ENCODE assay signal across 23 cellular contexts in genomic region chr2:145789636-145790035, GRCh38.
"Had no signal": no experiment of that assay in that cellular context is flagged by ENCODE, and none has a peak within 500 bp of the region (broad histone marks: within the 10 kb centered on the region; RNA-seq: fewer than 3 reads in every experiment).

No MANE protein-coding gene starts in this region.

- H3K9me3 Mint-ChIP-seq: activated T-helper 1 cell treated with anti-CD3 and anti-CD28 coated beads, Interleukin-12 subunit alpha, Interleukin-12 subunit beta, Interleukin-2, Interleukin-4 antibody, amounts not matched to agents 30 ng/mL and 10 ng/mL and 1 ng/mL, durations not matched to agents 14 hours and 24 hours and 36 hours had no signal

- H3K4me3 Mint-ChIP-seq: activated B cell treated with CpG ODN at 0.5 μM for 24 hours; activated CD4-positive, alpha-beta T cell treated with anti-CD3 and anti-CD28 coated beads, Interleukin-2, amount 10 ng/mL, durations not matched to agents 24 days and 14 days; activated CD8-positive, alpha-beta memory T cell treated with anti-CD3 and anti-CD28 coated beads, Interleukin-2, amount 10 ng/mL, durations not matched to agents 7 days and 5 days; activated naive CD4-positive, alpha-beta T cell treated with anti-CD3 and anti-CD28 coated beads, Interleukin-2, amount 50 U/mL, for 24 hours; activated T-cell treated with anti-CD3 and anti-CD28 coated beads, Interleukin-2, amount 50 U/mL, for 24 hours; activated T-helper 1 cell treated with anti-CD3 and anti-CD28 coated beads, Interleukin-12 subunit alpha, Interleukin-12 subunit beta, Interleukin-2, Interleukin-4 antibody, amounts not matched to agents 30 ng/mL and 10 ng/mL and 1 ng/mL, durations not matched to agents 14 hours and 24 hours and 36 hours; T-helper 17 cell had no signal

- H3K27ac ChIP-seq: brain microvascular endothelial cell, cardiac muscle cell, SJSA1 had no signal

- H3K4me1 Mint-ChIP-seq: activated B cell treated with CpG ODN at 0.5 μM for 24 hours; activated CD4-positive, alpha-beta T cell treated with anti-CD3 and anti-CD28 coated beads, Interleukin-2, amount 10 ng/mL, durations not matched to agents 24 days and 14 days; activated CD8-positive, alpha-beta memory T cell treated with anti-CD3 and anti-CD28 coated beads, Interleukin-2, amount 10 ng/mL, durations not matched to agents 7 days and 5 days; activated naive CD4-positive, alpha-beta T cell treated with anti-CD3 and anti-CD28 coated beads, Interleukin-2, amount 50 U/mL, for 24 hours; T-helper 17 cell had no signal

- DNase-seq: activated B cell treated with CpG ODN at 0.5 μM for 24 hours; activated CD4-positive, alpha-beta T cell treated with anti-CD3 and anti-CD28 coated beads for 1 hour; activated CD4-positive, alpha-beta T cell treated with anti-CD3 and anti-CD28 coated beads, Interleukin-2, amount 10 ng/mL, durations not matched to agents 24 days and 14 days; activated CD4-positive, alpha-beta T cell treated with anti-CD3 and anti-CD28 coated beads, Interleukin-2, amount 50 U/mL, for 48 hours; activated CD8-positive, alpha-beta memory T cell treated with anti-CD3 and anti-CD28 coated beads, Interleukin-2, amount 10 ng/mL, durations not matched to agents 7 days and 5 days; activated effector memory CD4-positive, alpha-beta T cell treated with Interleukin-2 at 50 U/mL for 16 hours; activated naive CD4-positive, alpha-beta T cell; activated T-cell treated with anti-CD3 and anti-CD28 coated beads, Interleukin-2, amount 50 U/mL, for 24 hours; amygdala; brain microvascular endothelial cell; NCI-H1105 treated with DMSO at 0.1 percent for 48 hours; NCI-H1436 treated with DMSO at 0.1 percent for 48 hours; NCI-H187; NCI-H2081; NCI-H524; PC-3; SHP77; T-helper 17 cell; T-helper 9 cell had no signal

- H3K9me3 ChIP-seq: SJSA1 had no signal

- H3K36me3 ChIP-seq: brain microvascular endothelial cell, cardiac muscle cell, SJSA1 had no signal

- H3K36me3 Mint-ChIP-seq: activated CD8-positive, alpha-beta memory T cell treated with anti-CD3 and anti-CD28 coated beads, Interleukin-2, amount 10 ng/mL, durations not matched to agents 7 days and 5 days had no signal

- H3K27me3 ChIP-seq: brain microvascular endothelial cell, cardiac muscle cell, SJSA1 had no signal

- H3K27ac Mint-ChIP-seq: activated B cell treated with CpG ODN at 0.5 μM for 24 hours; activated CD4-positive, alpha-beta T cell treated with anti-CD3 and anti-CD28 coated beads, Interleukin-2, amount 10 ng/mL, durations not matched to agents 24 days and 14 days; activated CD8-positive, alpha-beta memory T cell treated with anti-CD3 and anti-CD28 coated beads, Interleukin-2, amount 10 ng/mL, durations not matched to agents 7 days and 5 days; activated naive CD4-positive, alpha-beta T cell treated with anti-CD3 and anti-CD28 coated beads, Interleukin-2, amount 50 U/mL, for 24 hours; activated T-cell treated with anti-CD3 and anti-CD28 coated beads, Interleukin-2, amount 50 U/mL, for 24 hours; activated T-helper 1 cell treated with anti-CD3 and anti-CD28 coated beads, Interleukin-12 subunit alpha, Interleukin-12 subunit beta, Interleukin-2, Interleukin-4 antibody, amounts not matched to agents 30 ng/mL and 10 ng/mL and 1 ng/mL, durations not matched to agents 14 hours and 24 hours and 36 hours; T-helper 17 cell had no signal

- ATAC-seq: activated CD8-positive, alpha-beta memory T cell treated with anti-CD3 and anti-CD28 coated beads, Interleukin-2, amount 10 ng/mL, durations not matched to agents 7 days and 5 days; PC-3; T-helper 17 cell had no signal

- H3K27me3 Mint-ChIP-seq: activated B cell treated with CpG ODN at 0.5 μM for 24 hours; activated CD4-positive, alpha-beta T cell treated with anti-CD3 and anti-CD28 coated beads, Interleukin-2, amount 10 ng/mL, durations not matched to agents 24 days and 14 days; activated CD8-positive, alpha-beta memory T cell treated with anti-CD3 and anti-CD28 coated beads, Interleukin-2, amount 10 ng/mL, durations not matched to agents 7 days and 5 days; activated naive CD4-positive, alpha-beta T cell treated with anti-CD3 and anti-CD28 coated beads, Interleukin-2, amount 50 U/mL, for 24 hours; activated T-cell treated with anti-CD3 and anti-CD28 coated beads, Interleukin-2, amount 50 U/mL, for 24 hours; T-helper 17 cell had no signal

- H3K4me3 ChIP-seq: cardiac muscle cell, SJSA1 had no signal
